In genomic region chr2:157810037-157810436, GRCh38 we compare ENCODE assay signal across 14 cellular contexts.
A peak's percentile ranks its signal among the peaks of the same experiment; 100 is the strongest.
DNase-seq lines count a peak whose midpoint lies in the region; ATAC-seq, FAIRE-seq and TF ChIP-seq lines count a peak whose summit lies in the region.
"Had no signal": no experiment of that assay in that cellular context is flagged by ENCODE, and none has a peak within 500 bp of the region (broad histone marks: within the 10 kb centered on the region; RNA-seq: fewer than 3 reads in every experiment).

No MANE protein-coding gene starts in this region.

- DNase-seq in AG04450 (ENCODE audit: low read depth, low spot score) (no peak), fibroblast of mammary gland (ENCODE audit: low read depth) (peak; percentile 45), left lobe of liver (ENCODE audit: low spot score) (no peak), pancreas (no peak), cerebellar cortex (ENCODE audit: low spot score) (no peak), NCI-H774 (lab: John Stamatoyannopoulos, UW) (no peak), NCI-H510A treated with DMSO at 0.1 percent for 48 hours (lab: John Stamatoyannopoulos, UW) (no peak)
- DNase-seq in activated CD4-positive, alpha-beta T cell treated with anti-CD3 and anti-CD28 coated beads for 48 hours, result no peak
- DNase-seq: DND-41, NCI-H187 treated with DMSO at 0.1 percent for 48 hours, NCI-H748 treated with DMSO at 0.1 percent for 48 hours, PC-3 had no signal

- 12 to 27% methylated on average over 1 of the region's 1 CpG for WGBS in pancreas, 2 donors

- POLR2A ChIA-PET in AG04450 (lab: Yijun Ruan, JAX), result no interaction called here

- H3K36me3 ChIP-seq in pancreas, result no peaks in the 10 kb centered on the region

- TF ChIP-seq CTCF in AG04450 (IDR thresholded peaks at IDR 0.05; ENCODE audit: low read depth, low read length), result no peak
- no peak for TF ChIP-seq CTCF in fibroblast of mammary gland (conservative IDR thresholded peaks at IDR 0.05; ENCODE audit: control insufficient read depth, insufficient read depth, low read depth, low read length)
- no peak for TF ChIP-seq CTCF in pancreas (IDR thresholded peaks at IDR 0.05)

- ATAC-seq in left lobe of liver (peak; percentile 88), pancreas (peak in 3 of 4 donors; percentile 57 to 78 (median 66))
- ATAC-seq: PC-3 had no signal

- no peak for FAIRE-seq in pancreas (lab: Jason Lieb, UNC)
- FAIRE-seq: G401.6 had no signal

- H3K27me3 ChIP-seq in AG04450 (ENCODE audit: control insufficient read depth, insufficient read depth, low read length) (no peaks in the 10 kb centered on the region), pancreas (no peaks in the 10 kb centered on the region)
- H3K27me3 ChIP-seq: BLaER1 treated with 17β-estradiol and CSF1 and Interleukin-3, amounts not matched to agents 10 nM and 100 nM had no signal

- H3K4me3 ChIP-seq in AG04450 (ENCODE audit: low read depth, low read length), result no peak overlapping the region
- H3K4me3 ChIP-seq in fibroblast of mammary gland (ENCODE audit: control insufficient read depth, low read depth, low read length), result no peak overlapping the region
- no peak overlapping the region for H3K4me3 ChIP-seq in pancreas
- H3K4me3 ChIP-seq: BLaER1 treated with 17β-estradiol and CSF1 and Interleukin-3, amounts not matched to agents 10 nM and 100 nM had no signal

- peaks cover 0 to 9% (median 6%) of the 10 kb centered on the region in 3 donors for H3K4me1 ChIP-seq in pancreas
- H3K4me1 ChIP-seq: BLaER1 treated with 17β-estradiol and CSF1 and Interleukin-3, amounts not matched to agents 10 nM and 100 nM had no signal

- CTCF ChIA-PET in AG04450 (lab: Charles Lee), result no interaction called here

- intact Hi-C loops in pancreas (cut with DNase I), result no loop called here

- no peaks in the 10 kb centered on the region for H3K9me3 ChIP-seq in AG04450 (ENCODE audit: control insufficient read depth, insufficient read depth, low read length)
- H3K9me3 ChIP-seq in pancreas, result no peaks in the 10 kb centered on the region
- H3K9me3 ChIP-seq: BLaER1 treated with 17β-estradiol and CSF1 and Interleukin-3, amounts not matched to agents 10 nM and 100 nM had no signal

- H3K27ac ChIP-seq in AG04450 (ENCODE audit: low read depth, low read length) (peak overlapping the region; percentile 31), pancreas (peak overlapping the region in 1 of 4 donors; percentile 29)
- H3K27ac ChIP-seq: BLaER1 treated with 17β-estradiol and CSF1 and Interleukin-3, amounts not matched to agents 10 nM and 100 nM had no signal
